In the genomic region with DNA sequence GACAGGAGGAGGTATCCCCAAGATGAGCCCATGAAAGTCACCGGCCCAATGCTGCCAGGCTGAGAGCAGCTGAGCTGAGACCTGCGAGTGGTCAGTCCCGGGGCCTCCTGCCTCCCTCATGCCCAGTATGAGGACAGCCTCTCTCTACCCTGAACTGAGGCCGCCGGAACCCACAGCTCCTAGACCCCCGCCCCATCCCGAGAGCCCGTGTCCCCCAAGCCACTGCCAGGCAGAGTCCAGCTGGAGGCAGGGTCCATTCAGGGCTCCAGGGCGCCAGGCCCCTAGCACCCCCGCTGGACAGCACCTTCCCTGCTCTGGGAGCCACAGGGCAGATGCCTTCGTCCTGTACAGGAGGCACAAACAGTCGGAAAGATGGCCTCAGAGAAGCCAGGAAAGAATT, we compare ENCODE assay signal across 24 cellular contexts. TPM values are rescaled to one million over a fixed set of nuclear protein-coding genes. Genes with fewer than 3 reads are reported as not detected.
A peak's percentile ranks its signal among the peaks of the same experiment; 100 is the strongest.
DNase-seq lines count a peak whose midpoint lies in the region; ATAC-seq and TF ChIP-seq lines count a peak whose summit lies in the region.
"Had no signal": no experiment of that assay in that cellular context is flagged by ENCODE, and none has a peak within 500 bp of the region (broad histone marks: within the 10 kb centered on the region; RNA-seq: fewer than 3 reads in every experiment).

No MANE protein-coding gene starts in this region.

- intact Hi-C loops in heart right ventricle (cut with DNase I), result no loop called here
- intact Hi-C loops in left ventricle myocardium superior (cut with micrococcal nuclease), result no loop called here
- intact Hi-C loops in dorsolateral prefrontal cortex (cut with DNase I), result no loop called here
- intact Hi-C loops in upper lobe of right lung (cut with DNase I), result no loop called here

- H3K36me3 ChIP-seq in heart right ventricle (peaks cover 0 to 4% (median 0%) of the 10 kb centered on the region in 9 donors), upper lobe of right lung (no peaks in the 10 kb centered on the region), SJCRH30 (no peaks in the 10 kb centered on the region)
- H3K36me3 ChIP-seq: ascending aorta, BE2C, left lung had no signal

- H3K9me3 Mint-ChIP-seq in nephron, result peaks cover 5% of the 10 kb centered on the region
- H3K9me3 Mint-ChIP-seq: activated naive CD4-positive, alpha-beta T cell treated with anti-CD3 and anti-CD28 coated beads, Interleukin-2, amount 50 U/mL, for 24 hours; activated T-helper 1 cell treated with anti-CD3 and anti-CD28 coated beads, Interleukin-12 subunit alpha, Interleukin-12 subunit beta, Interleukin-2, Interleukin-4 antibody, amounts not matched to agents 30 ng/mL and 10 ng/mL and 1 ng/mL, durations not matched to agents 14 hours and 24 hours and 36 hours had no signal

- H3K4me3 ChIP-seq in heart right ventricle (no peak overlapping the region), dorsolateral prefrontal cortex (peak overlapping the region in 54 of 59 donors; percentile 5 to 62 (median 38)), upper lobe of right lung (no peak overlapping the region), SJCRH30 (no peak overlapping the region)
- H3K4me3 ChIP-seq: ascending aorta, left lung, mucosa of descending colon had no signal

- TF ChIP-seq CTCF in heart right ventricle (IDR thresholded peaks at IDR 0.05) (no peak), dorsolateral prefrontal cortex (IDR thresholded peaks at IDR 0.05 in 54 of 56, conservative IDR thresholded peaks at IDR 0.05 in 2 of 56; ENCODE audit: low read depth in 1 of 56, partially characterized antibody in 56 of 56) (no peak), nephron (IDR thresholded peaks at IDR 0.05; ENCODE audit: unreplicated experiment in 3 of 3) (no peak), upper lobe of right lung (IDR thresholded peaks at IDR 0.05) (no peak)

- peaks cover 20% of the 10 kb centered on the region for H3K36me3 Mint-ChIP-seq in nephron (ENCODE audit: low read depth)
- H3K36me3 Mint-ChIP-seq: activated naive CD4-positive, alpha-beta T cell treated with anti-CD3 and anti-CD28 coated beads, Interleukin-2, amount 50 U/mL, for 24 hours had no signal

- no peaks in the 10 kb centered on the region for H3K27me3 Mint-ChIP-seq in nephron (ENCODE audit: low read depth)
- H3K27me3 Mint-ChIP-seq: activated naive CD4-positive, alpha-beta T cell treated with anti-CD3 and anti-CD28 coated beads, Interleukin-2, amount 50 U/mL, for 24 hours had no signal

- H3K4me1 Mint-ChIP-seq in nephron, result peaks cover 60% of the 10 kb centered on the region

- no peaks in the 10 kb centered on the region for H3K27me3 ChIP-seq in heart right ventricle
- H3K27me3 ChIP-seq in dorsolateral prefrontal cortex, result no peaks in the 10 kb centered on the region
- H3K27me3 ChIP-seq in upper lobe of right lung, result no peaks in the 10 kb centered on the region
- no peaks in the 10 kb centered on the region for H3K27me3 ChIP-seq in SJCRH30
- H3K27me3 ChIP-seq: ascending aorta, BE2C, left lung had no signal

- 87% methylated on average over 12 of the region's 12 CpGs for WGBS in heart right ventricle, 2 donors

- no peak overlapping the region for H3K4me3 Mint-ChIP-seq in nephron
- H3K4me3 Mint-ChIP-seq: activated naive CD4-positive, alpha-beta T cell treated with anti-CD3 and anti-CD28 coated beads, Interleukin-2, amount 50 U/mL, for 24 hours; activated T-helper 1 cell treated with anti-CD3 and anti-CD28 coated beads, Interleukin-12 subunit alpha, Interleukin-12 subunit beta, Interleukin-2, Interleukin-4 antibody, amounts not matched to agents 30 ng/mL and 10 ng/mL and 1 ng/mL, durations not matched to agents 14 hours and 24 hours and 36 hours had no signal

- H3K27ac Mint-ChIP-seq in nephron, result peak overlapping the region; percentile 54 to 61 (median 61)
- H3K27ac Mint-ChIP-seq: activated naive CD4-positive, alpha-beta T cell treated with anti-CD3 and anti-CD28 coated beads, Interleukin-2, amount 50 U/mL, for 24 hours; activated T-helper 1 cell treated with anti-CD3 and anti-CD28 coated beads, Interleukin-12 subunit alpha, Interleukin-12 subunit beta, Interleukin-2, Interleukin-4 antibody, amounts not matched to agents 30 ng/mL and 10 ng/mL and 1 ng/mL, durations not matched to agents 14 hours and 24 hours and 36 hours had no signal

- DNase-seq in heart right ventricle (no peak), left ventricle myocardium superior (no peak), dorsolateral prefrontal cortex (peak in 3 of 10 donors; percentile 32 to 46 (median 42)), upper lobe of right lung (peak; percentile 54), NCI-H187 (lab: John Stamatoyannopoulos, UW) (no peak), SJCRH30 (no peak), Kasumi-1 (lab: John Stamatoyannopoulos, UW) (no peak)
- DNase-seq: activated CD4-positive, alpha-beta T cell treated with anti-CD3 and anti-CD28 coated beads, Interleukin-2, amount 50 U/mL, for 1 hour; Caco-2; DMS79 treated with DMSO at 0.1 percent for 48 hours; effector CD8-positive, alpha-beta T cell; erythroblast; HCEC 1CT; NCI-H1048; NCI-H187 treated with DMSO at 0.1 percent for 48 hours; NCI-H69; WERI-Rb-1 had no signal

- ATAC-seq in heart right ventricle (no peak), left ventricle myocardium superior (no peak), upper lobe of right lung (no peak)
- ATAC-seq: left lung, mucosa of descending colon had no signal

- H3K4me1 ChIP-seq in heart right ventricle, result peaks cover 30 to 86% (median 72%) of the 10 kb centered on the region in 9 donors
- peaks cover 72% of the 10 kb centered on the region for H3K4me1 ChIP-seq in upper lobe of right lung
- H3K4me1 ChIP-seq in SJCRH30, result no peaks in the 10 kb centered on the region
- H3K4me1 ChIP-seq: Caco-2 had no signal

- H3K9me3 ChIP-seq in heart right ventricle (peaks cover 0 to 4% (median 0%) of the 10 kb centered on the region in 11 donors), upper lobe of right lung (no peaks in the 10 kb centered on the region), SJCRH30 (replicated peaks) (no peaks in the 10 kb centered on the region)
- H3K9me3 ChIP-seq: ascending aorta, BE2C, Caco-2, left lung, mucosa of descending colon had no signal

- H3K27ac ChIP-seq in heart right ventricle (peak overlapping the region in 6 of 10 donors; percentile 12 to 84 (median 34)), dorsolateral prefrontal cortex (peak overlapping the region in 57 of 59 donors; percentile 14 to 96 (median 86)), upper lobe of right lung (no peak overlapping the region), SJCRH30 (no peak overlapping the region)
- H3K27ac ChIP-seq: ascending aorta, WERI-Rb-1 had no signal

RNA-seq across cellular contexts. Expression of a gene that starts 38.7 kb away (rescaled TPM):
- total RNA-seq in heart right ventricle (10 to 100 TPM; 27.6 to 48.3 (median 32.4) TPM), left ventricle myocardium superior (45.8 TPM), dorsolateral prefrontal cortex (100 to 1,000 TPM in 56 of 120 experiments, 10 to 100 TPM in 64; 67.9 to 201 (median 99.1) TPM), upper lobe of right lung (73.4 TPM)
- polyA plus RNA-seq in heart right ventricle, result 10 to 100 TPM; 21.4 to 28.7 TPM
- total RNA-seq in SJCRH30 (2014; rRNA removed; shearing (Covaris generic)), result 23.3 and 23.8 TPM in 2 replicates

Comparison
In these comparisons a context has a peak if more than half of its experiments do, and no peak if none do; other contexts are left out.
1. H3K27ac ChIP-seq: peak in heart right ventricle (6 of 10) and dorsolateral prefrontal cortex (57 of 59); none in upper lobe of right lung (single experiment) and SJCRH30 (single experiment).
2. H3K4me3 ChIP-seq: peak in dorsolateral prefrontal cortex (54 of 59); none in heart right ventricle (0 of 10), upper lobe of right lung (single experiment) and SJCRH30 (single experiment).